1 cellular context compared by ENCODE assay signal in the genomic region with DNA sequence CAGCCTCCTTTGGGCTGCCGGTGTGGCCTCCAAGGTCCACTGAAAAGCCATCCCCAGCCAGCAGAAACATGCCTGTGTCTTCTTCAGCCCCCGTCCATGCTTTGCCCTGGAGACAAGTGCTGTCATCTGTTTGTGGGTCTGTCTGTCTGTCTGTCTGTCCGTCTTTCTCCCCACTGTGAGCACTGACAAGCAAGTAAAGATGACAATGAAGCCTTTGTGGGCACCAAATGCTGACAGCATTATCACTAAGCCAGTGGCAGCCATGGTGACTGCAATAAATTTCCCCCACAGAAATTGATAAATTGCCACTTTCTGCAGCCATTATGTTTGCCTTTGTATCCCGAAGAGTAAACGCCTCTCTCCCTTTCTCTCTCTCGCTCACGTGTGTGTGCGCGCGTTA.
TF ChIP-seq lines count a peak whose summit lies in the region.

No MANE protein-coding gene starts in this region.

TF ChIP-seq in neural cell, 6 proteins besides CTCF, POLR2A, EP300 and RAD21:
- TF ChIP-seq REST (IDR thresholded peaks at IDR 0.05; ENCODE audit: borderline replicate concordance) (no peak), SMC3 (conservative IDR thresholded peaks at IDR 0.05; ENCODE audit: poor library complexity) (no peak), MXI1 (conservative IDR thresholded peaks at IDR 0.05; ENCODE audit: poor library complexity, severe bottlenecking) (no peak), EZH2 (IDR thresholded peaks at IDR 0.05; ENCODE audit: borderline replicate concordance, insufficient read depth, low read length, poor library complexity, severe bottlenecking) (no peak), TAF1 (IDR thresholded peaks at IDR 0.05; ENCODE audit: low read depth) (no peak), POLR2AphosphoS5 (IDR thresholded peaks at IDR 0.05) (no peak)
TF ChIP-seq in neural cell: peak in this region for 0.
